ENCODE assay signal across 11 cellular contexts in the genomic region with DNA sequence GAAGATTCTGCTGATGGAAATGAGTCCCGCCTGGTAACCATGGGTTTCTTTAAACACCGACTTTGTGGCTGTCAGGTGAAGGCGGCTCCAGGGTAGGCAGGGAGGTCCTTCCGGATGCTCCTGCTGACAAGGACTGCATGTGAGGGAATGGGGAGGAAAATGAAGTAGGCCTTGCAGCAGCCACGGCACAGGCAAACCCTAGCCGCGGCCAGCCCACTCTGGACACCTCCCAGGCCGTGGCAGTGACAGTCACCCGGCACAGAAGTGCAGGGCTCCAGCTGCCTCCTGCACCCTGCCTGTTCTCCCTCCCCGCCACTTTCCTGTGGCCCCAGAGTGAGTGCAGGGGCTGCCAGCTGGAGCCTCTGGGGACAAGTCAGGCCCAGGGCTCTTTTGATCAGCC. TPM values are rescaled to one million over a fixed set of nuclear protein-coding genes. Genes with fewer than 3 reads are reported as not detected.
"Had no signal": no experiment of that assay in that cellular context is flagged by ENCODE, and none has a peak within 500 bp of the region (broad histone marks: within the 10 kb centered on the region; RNA-seq: fewer than 3 reads in every experiment).

No MANE protein-coding gene starts in this region.

- H3K9me3 ChIP-seq: HAP-1 had no signal

- DNase-seq: GM23248, GOT3, H7, HFFc6, IMR-90, KG1 had no signal

- ATAC-seq: HCT116, K562 had no signal

- FAIRE-seq: K562 had no signal

- H3K9ac ChIP-seq: GM23248 had no signal

- H3K4me3 ChIP-seq: GM23248, HAP-1, K562 had no signal

- H3K4me1 ChIP-seq: HAP-1 had no signal

- H3K27ac ChIP-seq: GM23248, HL-60 had no signal

- H3K36me3 ChIP-seq: HAP-1 had no signal

- H2AFZ ChIP-seq: GM23248 had no signal

RNA-seq across cellular contexts. Expression of a gene that starts 21.0 kb away (rescaled TPM):
- total RNA-seq: GM23248, H7, HFFc6, HT1080, IMR-90, K562 had no signal
- polyA plus RNA-seq: GM23248, IMR-90, K562 had no signal
